ENCODE assay signal across 1 cellular context in genomic region chr7:142866361-142867096, GRCh38.
TF ChIP-seq lines count a peak whose summit lies in the region.

No MANE protein-coding gene starts in this region.

TF ChIP-seq in SK-N-SH treated with all-trans-retinoic acid at 6 μM for 48 hours, 23 proteins besides CTCF, POLR2A, EP300 and RAD21 (continued from another document):
- TF ChIP-seq POU6F1 (CRISPR knock-in tag; IDR thresholded peaks at IDR 0.05; ENCODE audit: borderline replicate concordance, low read depth), result no peak
TF ChIP-seq in SK-N-SH treated with all-trans-retinoic acid at 6 μM for 48 hours: peak in this region for 0.
